In genomic region chr7:6447589-6448210, GRCh38 we compare ENCODE assay signal across 8 cellular contexts. TPM values are rescaled to one million over a fixed set of nuclear protein-coding genes. Genes with fewer than 3 reads are reported as not detected.
DNase-seq lines count a peak whose midpoint lies in the region; ATAC-seq and TF ChIP-seq lines count a peak whose summit lies in the region.

TSS of gene DAGLB (minus strand) at chr7:6447954. CDS start at chr7:6447842, 112 bp downstream.

- H3K4me3 ChIP-seq in upper lobe of left lung, result peak within 1 kb of the TSS; percentile 56 to 97 (median 84)

- peak within 1 kb of the TSS; percentile 92 for H3K4me3 Mint-ChIP-seq in T-helper 1 cell treated with Interleukin-12 subunit alpha and Interleukin-12 subunit beta and Interleukin-4 antibody, amounts not matched to agents 30 μg/mL and 1 μg/mL, for 36 hours

- H3K27me3 Mint-ChIP-seq in T-helper 1 cell treated with Interleukin-12 subunit alpha and Interleukin-12 subunit beta and Interleukin-4 antibody, amounts not matched to agents 30 μg/mL and 1 μg/mL, for 36 hours (ENCODE audit: low read depth), result no peaks in the 10 kb centered on the region

- peak in 1 of 6 experiments; percentile 19 for TF ChIP-seq CTCF in upper lobe of left lung (IDR thresholded peaks at IDR 0.05)

- intact Hi-C loops in left cardiac atrium (cut with DNase I), result no loop called here
- intact Hi-C loops in posterior vena cava (cut with DNase I), result no loop called here

- peaks cover 20% of the 10 kb centered on the region for H3K36me3 Mint-ChIP-seq in T-helper 1 cell treated with Interleukin-12 subunit alpha and Interleukin-12 subunit beta and Interleukin-4 antibody, amounts not matched to agents 30 μg/mL and 1 μg/mL, for 36 hours (ENCODE audit: low read depth)

- no peak for TF ChIP-seq EP300 in upper lobe of left lung (IDR thresholded peaks at IDR 0.05)

- ATAC-seq in HG02938 (IDR thresholded peaks at IDR 0.05; ENCODE audit: unreplicated experiment), result peak; percentile 66
- ATAC-seq in left cardiac atrium, result peak; percentile 91 to 96
- ATAC-seq in upper lobe of left lung (ENCODE audit: low FRiP score in 2 of 2), result peak; percentile 92 to 95

- peak; percentile 96 for TF ChIP-seq POLR2A in GM15510 (IDR thresholded peaks at IDR 0.05; ENCODE audit: borderline replicate concordance, extremely low read depth, insufficient read length)
- peak in 3 of 4 donors; percentile 59 to 93 (median 90) for TF ChIP-seq POLR2A in upper lobe of left lung (IDR thresholded peaks at IDR 0.05)

- H3K9me3 ChIP-seq in upper lobe of left lung, result no peaks in the 10 kb centered on the region

- DNase-seq in NCI-H1694 treated with DMSO at 0.1 percent for 48 hours (lab: John Stamatoyannopoulos, UW) (peak; percentile 83), amniotic stem cell (lab: John Stamatoyannopoulos, UW) (peak; percentile 81), left cardiac atrium (peak; percentile 96), posterior vena cava (ENCODE audit: low spot score) (peak; percentile 99), upper lobe of left lung (peak; percentile 91 to 98)

- peak within 1 kb of the TSS; percentile 94 for H3K27ac Mint-ChIP-seq in T-helper 1 cell treated with Interleukin-12 subunit alpha and Interleukin-12 subunit beta and Interleukin-4 antibody, amounts not matched to agents 30 μg/mL and 1 μg/mL, for 36 hours

- H3K27me3 ChIP-seq in upper lobe of left lung, result no peaks in the 10 kb centered on the region

- no peaks in the 10 kb centered on the region for H3K9me3 Mint-ChIP-seq in T-helper 1 cell treated with Interleukin-12 subunit alpha and Interleukin-12 subunit beta and Interleukin-4 antibody, amounts not matched to agents 30 μg/mL and 1 μg/mL, for 36 hours

- peaks cover 16 to 43% (median 32%) of the 10 kb centered on the region in 4 donors for H3K4me1 ChIP-seq in upper lobe of left lung

- peaks cover 24% of the 10 kb centered on the region for H3K4me1 Mint-ChIP-seq in T-helper 1 cell treated with Interleukin-12 subunit alpha and Interleukin-12 subunit beta and Interleukin-4 antibody, amounts not matched to agents 30 μg/mL and 1 μg/mL, for 36 hours (ENCODE audit: low read depth)

- WGBS in upper lobe of left lung, 2 donors, result 0% methylated on average over 18 to 21 of the region's 61 CpGs

- H3K27ac ChIP-seq in upper lobe of left lung, result peak within 1 kb of the TSS; percentile 89 to 97 (median 92)

- H3K36me3 ChIP-seq in upper lobe of left lung, result peaks cover 0 to 25% (median 21%) of the 10 kb centered on the region in 4 donors

RNA-seq across cellular contexts. Expression of gene DAGLB, which starts in this region (rescaled TPM):
- total RNA-seq in left cardiac atrium (10 to 100 TPM in 1 of 2 donors, 1 to 10 TPM in 1; 8.6 to 11.9 TPM), posterior vena cava (10 to 100 TPM; 10.7 to 14.6 TPM), upper lobe of left lung (10 to 100 TPM; 26.6 to 53.8 (median 36.7) TPM)

Comparison
In these comparisons a context has a peak if more than half of its experiments do, and no peak if none do; other contexts are left out.
1. Peak in every context shown above with its lines: DNase-seq, ATAC-seq, H3K4me3 ChIP-seq and H3K27ac ChIP-seq.